In the genomic region with DNA sequence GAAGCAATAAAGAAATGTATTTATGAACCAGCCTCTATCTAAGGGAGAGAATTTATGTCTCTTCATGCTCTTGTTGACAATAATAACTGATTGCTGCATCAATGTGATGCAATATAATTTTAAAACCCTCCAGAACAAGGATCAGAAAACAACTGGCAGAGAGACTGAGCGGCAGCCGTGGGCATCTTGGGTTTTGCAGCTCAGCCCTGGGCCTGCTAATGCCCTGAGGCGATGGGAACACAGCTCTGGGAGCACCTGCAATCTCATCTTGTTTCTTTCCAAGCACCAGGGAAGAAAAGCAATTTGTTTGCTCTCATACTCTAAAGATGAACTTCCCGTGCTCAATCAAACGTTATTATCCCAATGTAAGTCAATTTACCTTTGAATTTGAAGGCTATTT, we compare ENCODE assay signal across 13 cellular contexts.
"Had no signal": no experiment of that assay in that cellular context is flagged by ENCODE, and none has a peak within 500 bp of the region (broad histone marks: within the 10 kb centered on the region; RNA-seq: fewer than 3 reads in every experiment).

No MANE protein-coding gene starts in this region.

- H3K4me1 ChIP-seq: breast epithelium, right lobe of liver, spleen, vagina had no signal

- DNase-seq: activated effector memory CD4-positive, alpha-beta T cell treated with anti-CD3 and anti-CD28 coated beads, Interleukin-2, amount 50 U/mL, for 16 hours; activated naive CD8-positive, alpha-beta T cell treated with anti-CD3 and anti-CD28 coated beads for 36 hours; activated T-cell treated with anti-CD3 and anti-CD28 coated beads, Interleukin-2, amount 50 U/mL, for 1 hour; dermis blood vessel endothelial cell; hippocampal formation; right lobe of liver; spleen; stimulated activated CD4-positive, alpha-beta T cell treated with anti-CD3 and anti-CD28 coated beads, Interleukin-1b, Interleukin-23, amount 100 ng/mL, for 48 hours had no signal

- H3K9me3 ChIP-seq: breast epithelium, right lobe of liver, tibial nerve, vagina had no signal

- H3K36me3 Mint-ChIP-seq: activated naive CD8-positive, alpha-beta T cell treated with anti-CD3 and anti-CD28 coated beads for 36 hours; stimulated activated memory B cell treated with anti-CD40 and anti-IgM and Interleukin-4, amounts not matched to agents 10 μg/mL and 1 μg/mL and 100 μg/mL, for 72 hours had no signal

- ATAC-seq: activated CD4-positive, CD25-positive, alpha-beta regulatory T cell treated with anti-CD3 and anti-CD28 coated beads, Interleukin-2, amount 50 U/mL, for 24 hours; stimulated activated memory B cell treated with anti-CD40 and anti-IgM and Interleukin-4, amounts not matched to agents 10 μg/mL and 1 μg/mL and 100 μg/mL, for 72 hours had no signal

- H3K9me3 Mint-ChIP-seq: activated naive CD8-positive, alpha-beta T cell treated with anti-CD3 and anti-CD28 coated beads for 36 hours; stimulated activated memory B cell treated with anti-CD40 and anti-IgM and Interleukin-4, amounts not matched to agents 10 μg/mL and 1 μg/mL and 100 μg/mL, for 72 hours had no signal

- H3K27ac ChIP-seq: breast epithelium, right lobe of liver, spleen, tibial nerve, vagina had no signal

- H3K4me3 ChIP-seq: breast epithelium, right lobe of liver, spleen, tibial nerve, vagina had no signal

- H3K4me3 Mint-ChIP-seq: activated naive CD8-positive, alpha-beta T cell treated with anti-CD3 and anti-CD28 coated beads for 36 hours; stimulated activated memory B cell treated with anti-CD40 and anti-IgM and Interleukin-4, amounts not matched to agents 10 μg/mL and 1 μg/mL and 100 μg/mL, for 72 hours had no signal

- H3K36me3 ChIP-seq: breast epithelium, right lobe of liver, spleen, tibial nerve, vagina had no signal

- H3K4me1 Mint-ChIP-seq: activated naive CD8-positive, alpha-beta T cell treated with anti-CD3 and anti-CD28 coated beads for 36 hours; stimulated activated memory B cell treated with anti-CD40 and anti-IgM and Interleukin-4, amounts not matched to agents 10 μg/mL and 1 μg/mL and 100 μg/mL, for 72 hours had no signal

- H3K27ac Mint-ChIP-seq: activated naive CD8-positive, alpha-beta T cell treated with anti-CD3 and anti-CD28 coated beads for 36 hours; stimulated activated memory B cell treated with anti-CD40 and anti-IgM and Interleukin-4, amounts not matched to agents 10 μg/mL and 1 μg/mL and 100 μg/mL, for 72 hours had no signal

- H3K27me3 ChIP-seq: breast epithelium, right lobe of liver, vagina had no signal
